8 cellular contexts compared by ENCODE assay signal in genomic region chr12:124928095-124928911, GRCh38. TPM values are rescaled to one million over a fixed set of nuclear protein-coding genes. Genes with fewer than 3 reads are reported as not detected.
A peak's percentile ranks its signal among the peaks of the same experiment; 100 is the strongest.
DNase-seq lines count a peak whose midpoint lies in the region; ATAC-seq and TF ChIP-seq lines count a peak whose summit lies in the region.

No MANE protein-coding gene starts in this region.

- in situ Hi-C loops in G401 (cut with HindIII; ENCODE audit: low sequenced_read_pairs) (no loop called here), HAP-1 (cut with MboI; ENCODE audit: low sequenced_read_pairs) (no loop called here), mammary epithelial cell (cut with MboI; ENCODE audit: low sequenced_read_pairs in 2 of 2) (no loop called here)

- H3K4me2 ChIP-seq in MM.1S (ENCODE audit: low read depth, low read length) (peak overlapping the region; percentile 49), mammary epithelial cell (ENCODE audit: insufficient read depth, low read depth, low read length) (peak overlapping the region; percentile 76)

- no peak for TF ChIP-seq POLR2A in stomach (IDR thresholded peaks at IDR 0.05)

- H3K4me3 ChIP-seq in HAP-1 = peak overlapping the region; percentile 60
- H3K4me3 ChIP-seq in MM.1S (ENCODE audit: low read length) = peak overlapping the region; percentile 78
- peak overlapping the region in 1 of 3 experiments; percentile 29 for H3K4me3 ChIP-seq in mammary epithelial cell (replicated peaks in 1 of 3; ENCODE audit: insufficient read depth in 1 of 3, low read depth in 2 of 3, low read length in 3 of 3)
- H3K4me3 ChIP-seq in left lung = peak overlapping the region; percentile 37 to 46
- peak overlapping the region; percentile 44 to 54 (median 48) for H3K4me3 ChIP-seq in stomach

- H4K20me1 ChIP-seq in MM.1S (ENCODE audit: insufficient read depth, low read length) (no peaks in the 10 kb centered on the region), mammary epithelial cell (ENCODE audit: insufficient read depth, low read length) (no peaks in the 10 kb centered on the region)

- no peak overlapping the region; the same call in 1 of the 2 replicates for H3K27ac ChIP-seq in MM.1S (ENCODE audit: low read length)
- H3K27ac ChIP-seq in mammary epithelial cell (ENCODE audit: insufficient read depth, low read depth, low read length) = peak overlapping the region; percentile 96
- peak overlapping the region; percentile 88 to 91 for H3K27ac ChIP-seq in left lung
- H3K27ac ChIP-seq in stomach = peak overlapping the region; percentile 38 to 94 (median 88)

- H3K9me2 ChIP-seq in MM.1S (replicated peaks; ENCODE audit: insufficient read depth, low read length) = no peaks in the 10 kb centered on the region

- BruUV-seq in mammary epithelial cell (replicated peaks; lab: Mats Ljungman, UMichigan) = no TSS peak

- CTCF ChIA-PET in mammary epithelial cell (lab: Charles Lee; ENCODE audit: low non-redundant PET) = no interaction called here

- peak; percentile 88 for TF ChIP-seq EP300 in stomach (IDR thresholded peaks at IDR 0.05)

- TF ChIP-seq CTCF in MM.1S (IDR thresholded peaks at IDR 0.05; ENCODE audit: low read length) (no peak), mammary epithelial cell (conservative IDR thresholded peaks at IDR 0.05 in 1 of 2, IDR thresholded peaks at IDR 0.05 in 1 of 2; ENCODE audit: extremely low read depth in 1 of 2, insufficient read depth in 1 of 2, low read depth in 1 of 2, low read length in 2 of 2) (no peak), left lung (IDR thresholded peaks at IDR 0.05) (no peak), stomach (IDR thresholded peaks at IDR 0.05) (no peak)

- peak; percentile 86 for ATAC-seq in left lung

- intact Hi-C loops in mammary epithelial cell (cut with micrococcal nuclease) = no loop called here
- intact Hi-C loops in left lung (cut with DNase I) = no loop called here
- intact Hi-C loops in stomach (cut with DNase I; ENCODE audit: low total_unique reads) = no loop called here

- H3K9me3 ChIP-seq in HAP-1 (no peaks in the 10 kb centered on the region), MM.1S (replicated peaks; ENCODE audit: insufficient read depth, low read length) (no peaks in the 10 kb centered on the region), mammary epithelial cell (replicated peaks; ENCODE audit: insufficient read depth, low read length) (no peaks in the 10 kb centered on the region), left lung (no peaks in the 10 kb centered on the region), stomach (no peaks in the 10 kb centered on the region)

- H2AFZ ChIP-seq in MM.1S (ENCODE audit: low read length) (peak overlapping the region; percentile 77), mammary epithelial cell (ENCODE audit: low read depth, low read length) (peak overlapping the region; percentile 75)

- peak; percentile 51 for DNase-seq in G401 (ENCODE audit: low spot score)
- no peak for DNase-seq in HAP-1 (ENCODE audit: low spot score in 2 of 2)
- DNase-seq in MM.1S = no peak
- peak; percentile 99 for DNase-seq in mammary epithelial cell
- DNase-seq in left lung = peak; percentile 88 to 95
- peak; percentile 81 for DNase-seq in stomach
- DNase-seq in NCI-H1694 treated with DMSO at 0.1 percent for 48 hours (lab: John Stamatoyannopoulos, UW) = no peak
- DNase-seq in germinal center (ENCODE audit: low spot score) = no peak

- H3K9ac ChIP-seq in MM.1S (ENCODE audit: low read length) = peak overlapping the region; percentile 47; the same call in 1 of the 2 replicates
- peak overlapping the region; percentile 60 for H3K9ac ChIP-seq in mammary epithelial cell (ENCODE audit: insufficient read depth, low read length)

- H3K4me1 ChIP-seq in HAP-1 (peaks cover 8% of the 10 kb centered on the region), MM.1S (ENCODE audit: low read length) (peaks cover 3% of the 10 kb centered on the region; the same call in 1 of the 2 replicates), mammary epithelial cell (ENCODE audit: insufficient read depth, low read length) (peaks cover 26% of the 10 kb centered on the region), left lung (peaks cover 6 to 23% of the 10 kb centered on the region in 2 donors), stomach (peaks cover 6 to 28% (median 15%) of the 10 kb centered on the region in 4 donors)

- H3K79me2 ChIP-seq in MM.1S (ENCODE audit: low read length) = no peaks in the 10 kb centered on the region
- H3K79me2 ChIP-seq in mammary epithelial cell (ENCODE audit: insufficient read depth, low read length) = no peaks in the 10 kb centered on the region

- H3K27me3 ChIP-seq in HAP-1 (ENCODE audit: low read depth) (no peaks in the 10 kb centered on the region), MM.1S (replicated peaks; ENCODE audit: insufficient read depth, low read length) (no peaks in the 10 kb centered on the region), mammary epithelial cell (ENCODE audit: insufficient read depth, low read length) (no peaks in the 10 kb centered on the region), left lung (no peaks in the 10 kb centered on the region), stomach (no peaks in the 10 kb centered on the region)

- no peaks in the 10 kb centered on the region for H3K36me3 ChIP-seq in HAP-1 (replicated peaks)
- H3K36me3 ChIP-seq in MM.1S (replicated peaks; ENCODE audit: insufficient read depth, low read length) = no peaks in the 10 kb centered on the region
- H3K36me3 ChIP-seq in mammary epithelial cell (ENCODE audit: insufficient read depth, low read length) = no peaks in the 10 kb centered on the region
- no peaks in the 10 kb centered on the region for H3K36me3 ChIP-seq in left lung
- H3K36me3 ChIP-seq in stomach = no peaks in the 10 kb centered on the region

- dilution Hi-C loops in mammary epithelial cell (cut with HindIII; ENCODE audit: low sequenced_read_pairs) = no loop called here

- WGBS in mammary epithelial cell (ENCODE audit: low coverage, missing lambda C conversion rate) = 25% methylated on average over 34 of the region's 36 CpGs
- WGBS in stomach, 5 donors = 11 to 38% (median 18%) methylated on average over 13 to 36 of the region's 36 CpGs

- no peaks in the 10 kb centered on the region for H3F3A ChIP-seq in MM.1S (ENCODE audit: insufficient read depth, low read length)

RNA-seq across cellular contexts. Expression of gene UBC, which starts 13.9 kb away (rescaled TPM):
- total RNA-seq in G401 (2014; rRNA removed; shearing (Covaris generic)) = 869 and 1,083 TPM in 2 replicates
- 1,000 to 10,000 TPM; 1,187 to 2,186 TPM for total RNA-seq in mammary epithelial cell
- polyA plus RNA-seq in mammary epithelial cell = 3,278 TPM
- 2,197 TPM for polyA minus RNA-seq in mammary epithelial cell
- total RNA-seq in left lung = 1,000 to 10,000 TPM in 1 of 2 donors, 100 to 1,000 TPM in 1; 933 to 1,095 TPM
- 1,000 to 10,000 TPM in 3 of 5 donors, 100 to 1,000 TPM in 2; 409 to 1,431 (median 1,065) TPM for total RNA-seq in stomach
- polyA plus RNA-seq in stomach = 1,000 to 10,000 TPM in 1 of 3 donors, 100 to 1,000 TPM in 2; 875 to 1,080 (median 957) TPM

Comparison
In these comparisons a context has a peak if more than half of its experiments do, and no peak if none do; other contexts are left out.
1. DNase-seq: peak in G401 (single experiment), mammary epithelial cell (single experiment), left lung (2 of 2) and stomach (single experiment); none in HAP-1 (0 of 2), MM.1S (single experiment), NCI-H1694 treated with DMSO at 0.1 percent for 48 hours (single experiment) and germinal center (single experiment).